Comparison of ENCODE assay signal across 8 cellular contexts in the genomic region with DNA sequence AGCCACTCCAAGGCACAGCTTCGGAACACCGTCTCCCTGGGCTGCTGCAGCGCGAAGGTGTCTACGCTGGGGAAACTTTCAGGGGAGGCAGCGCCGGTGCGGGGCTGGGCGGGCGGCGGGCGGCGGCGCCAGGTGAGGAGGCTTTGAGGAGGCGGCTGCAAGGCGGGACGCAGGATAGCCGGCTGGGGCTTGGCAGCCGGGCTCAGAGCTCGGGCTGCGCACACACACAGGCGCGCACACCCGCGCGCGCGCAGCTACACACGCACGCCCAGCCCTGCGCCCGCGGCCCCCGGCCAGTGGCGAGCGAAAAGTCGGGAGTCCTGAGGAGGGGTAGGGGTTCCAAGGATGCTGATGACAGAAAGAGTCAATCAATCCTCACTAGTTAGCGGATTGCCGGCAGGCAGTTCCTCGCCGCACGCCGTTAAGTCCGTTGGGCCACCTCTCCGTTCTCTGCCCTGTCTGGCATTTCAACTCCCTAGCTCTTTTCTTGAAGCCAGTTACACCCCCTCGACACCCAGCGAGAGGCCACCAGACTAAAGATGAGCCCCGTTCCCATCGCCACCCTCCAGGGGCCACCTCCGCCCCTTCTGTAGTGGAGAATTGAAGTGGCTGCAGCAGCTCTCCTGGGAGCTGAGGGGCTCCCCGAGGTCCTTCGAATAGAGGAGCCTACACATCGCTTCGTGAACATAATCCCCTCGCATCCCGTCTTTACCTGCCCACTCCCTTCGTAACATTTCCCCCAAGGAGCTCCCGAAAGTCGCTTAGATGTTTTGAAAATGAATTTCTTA. TPM values are rescaled to one million over a fixed set of nuclear protein-coding genes. Genes with fewer than 3 reads are reported as not detected.
A peak's percentile ranks its signal among the peaks of the same experiment; 100 is the strongest.
DNase-seq lines count a peak whose midpoint lies in the region; ATAC-seq and TF ChIP-seq lines count a peak whose summit lies in the region.

A gene (minus strand): TSS at position 228 of the 788 bp plus-strand sequence.

- H3K4me3 Mint-ChIP-seq in activated T-helper 1 cell treated with anti-CD3 and anti-CD28 coated beads, Interleukin-12 subunit alpha, Interleukin-12 subunit beta, Interleukin-2, Interleukin-4 antibody, amounts not matched to agents 30 ng/mL and 10 ng/mL and 1 ng/mL, durations not matched to agents 14 hours and 24 hours and 36 hours = peak within 1 kb of the TSS; percentile 19
- H3K4me3 Mint-ChIP-seq in stimulated activated naive CD8-positive, alpha-beta T cell treated with anti-CD3 and anti-CD28 coated beads, Interleukin-15, amount 100 ng/mL, for 72 hours = peak within 1 kb of the TSS; percentile 67 to 71
- peak within 1 kb of the TSS in 1 of 2 donors; percentile 87 for H3K4me3 Mint-ChIP-seq in CD14-positive monocyte

- no peaks in the 10 kb centered on the region for H3K36me3 Mint-ChIP-seq in activated T-helper 1 cell treated with anti-CD3 and anti-CD28 coated beads, Interleukin-12 subunit alpha, Interleukin-12 subunit beta, Interleukin-2, Interleukin-4 antibody, amounts not matched to agents 30 ng/mL and 10 ng/mL and 1 ng/mL, durations not matched to agents 14 hours and 24 hours and 36 hours (ENCODE audit: low read depth)
- peaks cover 3 to 9% of the 10 kb centered on the region in 2 donors for H3K36me3 Mint-ChIP-seq in CD14-positive monocyte

- H3K9me3 Mint-ChIP-seq in activated T-helper 1 cell treated with anti-CD3 and anti-CD28 coated beads, Interleukin-12 subunit alpha, Interleukin-12 subunit beta, Interleukin-2, Interleukin-4 antibody, amounts not matched to agents 30 ng/mL and 10 ng/mL and 1 ng/mL, durations not matched to agents 14 hours and 24 hours and 36 hours = no peaks in the 10 kb centered on the region
- no peaks in the 10 kb centered on the region for H3K9me3 Mint-ChIP-seq in stimulated activated naive CD8-positive, alpha-beta T cell treated with anti-CD3 and anti-CD28 coated beads, Interleukin-15, amount 100 ng/mL, for 72 hours
- H3K9me3 Mint-ChIP-seq in CD14-positive monocyte = peaks cover 0 to 14% (median 8%) of the 10 kb centered on the region in 7 donors

- H3K4me3 ChIP-seq in A673 (ENCODE audit: low read depth, low read length, poor library complexity, severe bottlenecking) (peak within 1 kb of the TSS; percentile 82), KMS-11 (IDR thresholded peaks at IDR 0.05; ENCODE audit: insufficient read depth, low read depth, low read length) (no peak within 1 kb of the TSS)

- no peak for TF ChIP-seq CTCF in A673 (conservative IDR thresholded peaks at IDR 0.05; ENCODE audit: low read depth, low read length)
- no peak for TF ChIP-seq CTCF in KMS-11 (conservative IDR thresholded peaks at IDR 0.05; ENCODE audit: low read depth, low read length)
- no peak for TF ChIP-seq CTCF in CD14-positive monocyte (IDR thresholded peaks at IDR 0.05)

- H2AFZ ChIP-seq in KMS-11 (ENCODE audit: low read depth) = peak within 1 kb of the TSS; percentile 86

- H3K36me3 ChIP-seq in A673 (ENCODE audit: insufficient read depth, low read length, poor library complexity, severe bottlenecking) = no peaks in the 10 kb centered on the region
- H3K36me3 ChIP-seq in KMS-11 (ENCODE audit: insufficient read depth) = no peaks in the 10 kb centered on the region

- H3K9ac ChIP-seq in KMS-11 = peak within 1 kb of the TSS; percentile 61; the same call in 1 of the 2 replicates

- POLR2A ChIA-PET in A673 (lab: Charles Lee; ENCODE audit: low non-redundant PET) = interaction anchor here (0.6 to 0.7 kb wide), 2 partner anchors 28 to 327 kb away, joined by 3 to 5 read pairs; no protein-coding TSS in a partner anchor

- CTCF ChIA-PET in A673 (lab: Charles Lee) = no interaction called here

- no peaks in the 10 kb centered on the region for H3K79me2 ChIP-seq in KMS-11 (ENCODE audit: insufficient read depth, low read depth)

- H3K27me3 ChIP-seq in A673 (replicated peaks; ENCODE audit: insufficient read depth, low read depth, low read length, poor library complexity) (no peaks in the 10 kb centered on the region), KMS-11 (ENCODE audit: insufficient read depth, low read depth) (no peaks in the 10 kb centered on the region)

- H3K27me3 Mint-ChIP-seq in activated T-helper 1 cell treated with anti-CD3 and anti-CD28 coated beads, Interleukin-12 subunit alpha, Interleukin-12 subunit beta, Interleukin-2, Interleukin-4 antibody, amounts not matched to agents 30 ng/mL and 10 ng/mL and 1 ng/mL, durations not matched to agents 14 hours and 24 hours and 36 hours (ENCODE audit: insufficient read depth) = peaks cover 52% of the 10 kb centered on the region
- H3K27me3 Mint-ChIP-seq in stimulated activated naive CD8-positive, alpha-beta T cell treated with anti-CD3 and anti-CD28 coated beads, Interleukin-15, amount 100 ng/mL, for 72 hours = peaks cover 57% of the 10 kb centered on the region
- peaks cover 55 to 69% (median 60%) of the 10 kb centered on the region in 3 donors for H3K27me3 Mint-ChIP-seq in CD14-positive monocyte (ENCODE audit: low read depth in 3 of 3)

- peak within 1 kb of the TSS; percentile 55 for H3K27ac Mint-ChIP-seq in activated T-helper 1 cell treated with anti-CD3 and anti-CD28 coated beads, Interleukin-12 subunit alpha, Interleukin-12 subunit beta, Interleukin-2, Interleukin-4 antibody, amounts not matched to agents 30 ng/mL and 10 ng/mL and 1 ng/mL, durations not matched to agents 14 hours and 24 hours and 36 hours
- no peak within 1 kb of the TSS for H3K27ac Mint-ChIP-seq in stimulated activated naive CD8-positive, alpha-beta T cell treated with anti-CD3 and anti-CD28 coated beads, Interleukin-15, amount 100 ng/mL, for 72 hours
- peak within 1 kb of the TSS in 1 of 7 donors; percentile 40 for H3K27ac Mint-ChIP-seq in CD14-positive monocyte

- H3K4me1 ChIP-seq in A673 (ENCODE audit: insufficient read depth, low read length, poor library complexity, severe bottlenecking) (peaks cover 25% of the 10 kb centered on the region), KMS-11 (ENCODE audit: low read depth, poor library complexity, severe bottlenecking) (peaks cover 7% of the 10 kb centered on the region)

- no peaks in the 10 kb centered on the region for H3K9me3 ChIP-seq in A673 (ENCODE audit: low read depth, low read length, poor library complexity, severe bottlenecking)

- peak within 1 kb of the TSS; percentile 98 for H3K4me2 ChIP-seq in KMS-11

- intact Hi-C loops in A673 (cut with micrococcal nuclease; ENCODE audit: unreplicated experiment) (loop anchor here (2.0 to 10.0 kb wide), 6 partner anchors 327 to 1489 kb away; no protein-coding TSS in a partner anchor), CD14-positive monocyte (cut with micrococcal nuclease) (no loop called here)
- intact Hi-C loops in activated T-helper 1 cell treated with anti-CD3 and anti-CD28 coated beads, Interleukin-12 subunit alpha, Interleukin-12 subunit beta, Interleukin-2, Interleukin-4 antibody, amounts not matched to agents 30 ng/mL and 10 ng/mL and 1 ng/mL, durations not matched to agents 14 hours and 24 hours and 36 hours (cut with micrococcal nuclease) = loop anchor here (10.0 kb wide), 1 partner anchor 1489 kb away; no protein-coding TSS in a partner anchor

- H3K27ac ChIP-seq in A673 (ENCODE audit: low read depth, low read length, poor library complexity, severe bottlenecking) (peak within 1 kb of the TSS; percentile 91), KMS-11 (no peak within 1 kb of the TSS)

- no peaks in the 10 kb centered on the region for H4K20me1 ChIP-seq in KMS-11 (ENCODE audit: insufficient read depth)

- peak; percentile 90 for DNase-seq in A673 (ENCODE audit: low spot score)
- DNase-seq in activated T-helper 1 cell treated with anti-CD3 and anti-CD28 coated beads, Interleukin-12 subunit alpha, Interleukin-12 subunit beta, Interleukin-2, Interleukin-4 antibody, amounts not matched to agents 30 ng/mL and 10 ng/mL and 1 ng/mL, durations not matched to agents 14 hours and 24 hours and 36 hours (ENCODE audit: low spot score) = no peak
- peak; percentile 48 for DNase-seq in iPS-NIHi7 (ENCODE audit: extremely low spot score)
- DNase-seq in stimulated activated naive CD8-positive, alpha-beta T cell treated with anti-CD3 and anti-CD28 coated beads, Interleukin-15, amount 100 ng/mL, for 72 hours = no peak
- DNase-seq in foreskin melanocyte = no peak
- DNase-seq in CD14-positive monocyte (ENCODE audit: low spot score) = no peak

- no peaks in the 10 kb centered on the region for H3K4me1 Mint-ChIP-seq in activated T-helper 1 cell treated with anti-CD3 and anti-CD28 coated beads, Interleukin-12 subunit alpha, Interleukin-12 subunit beta, Interleukin-2, Interleukin-4 antibody, amounts not matched to agents 30 ng/mL and 10 ng/mL and 1 ng/mL, durations not matched to agents 14 hours and 24 hours and 36 hours (ENCODE audit: low read depth)
- peaks cover 24% of the 10 kb centered on the region for H3K4me1 Mint-ChIP-seq in stimulated activated naive CD8-positive, alpha-beta T cell treated with anti-CD3 and anti-CD28 coated beads, Interleukin-15, amount 100 ng/mL, for 72 hours
- peaks cover 14% of the 10 kb centered on the region for H3K4me1 Mint-ChIP-seq in CD14-positive monocyte

- ATAC-seq in stimulated activated naive CD8-positive, alpha-beta T cell treated with anti-CD3 and anti-CD28 coated beads, Interleukin-15, amount 100 ng/mL, for 72 hours = peak; percentile 27
- ATAC-seq in GM18870 (IDR thresholded peaks at IDR 0.05; ENCODE audit: unreplicated experiment) = no peak

- no TSS peak for BruUV-seq in A673 (replicated peaks; lab: Mats Ljungman, UMichigan)

RNA-seq across cellular contexts. Expression of the gene that starts here (rescaled TPM):
- total RNA-seq in A673 (2021) = 8.0 and 10.7 TPM in 2 replicates
- total RNA-seq in activated T-helper 1 cell treated with anti-CD3 and anti-CD28 coated beads, Interleukin-12 subunit alpha, Interleukin-12 subunit beta, Interleukin-2, Interleukin-4 antibody, amounts not matched to agents 30 ng/mL and 10 ng/mL and 1 ng/mL, durations not matched to agents 14 hours and 24 hours and 36 hours = not detected in 2 replicates
- polyA plus RNA-seq in CD14-positive monocyte = not detected

Comparison
In these comparisons a context has a peak if more than half of its experiments do, and no peak if none do; other contexts are left out.
1. DNase-seq: peak in A673 (single experiment) and iPS-NIHi7 (single experiment); none in activated T-helper 1 cell treated with anti-CD3 and anti-CD28 coated beads, Interleukin-12 subunit alpha, Interleukin-12 subunit beta, Interleukin-2, Interleukin-4 antibody, amounts not matched to agents 30 ng/mL and 10 ng/mL and 1 ng/mL, durations not matched to agents 14 hours and 24 hours and 36 hours (single experiment), stimulated activated naive CD8-positive, alpha-beta T cell treated with anti-CD3 and anti-CD28 coated beads, Interleukin-15, amount 100 ng/mL, for 72 hours (0 of 2), foreskin melanocyte (single experiment) and CD14-positive monocyte (single experiment).
2. intact Hi-C loops: an anchor here in A673 (2.0 to 10.0 kb wide) and activated T-helper 1 cell treated with anti-CD3 and anti-CD28 coated beads, Interleukin-12 subunit alpha, Interleukin-12 subunit beta, Interleukin-2, Interleukin-4 antibody, amounts not matched to agents 30 ng/mL and 10 ng/mL and 1 ng/mL, durations not matched to agents 14 hours and 24 hours and 36 hours (10.0 kb wide); none called in CD14-positive monocyte.